13 cellular contexts compared by ENCODE assay signal in the genomic region with DNA sequence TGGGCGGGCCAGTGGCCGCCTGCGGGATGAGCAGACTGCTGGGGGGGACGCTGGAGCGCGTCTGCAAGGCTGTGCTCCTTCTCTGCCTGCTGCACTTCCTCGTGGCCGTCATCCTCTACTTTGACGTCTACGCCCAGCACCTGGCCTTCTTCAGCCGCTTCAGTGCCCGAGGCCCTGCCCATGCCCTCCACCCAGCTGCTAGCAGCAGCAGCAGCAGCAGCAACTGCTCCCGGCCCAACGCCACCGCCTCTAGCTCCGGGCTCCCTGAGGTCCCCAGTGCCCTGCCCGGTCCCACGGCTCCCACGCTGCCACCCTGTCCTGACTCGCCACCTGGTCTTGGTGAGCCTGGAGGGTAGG. TPM values are rescaled to one million over a fixed set of nuclear protein-coding genes. Genes with fewer than 3 reads are reported as not detected.
DNase-seq lines count a peak whose midpoint lies in the region; ATAC-seq and TF ChIP-seq lines count a peak whose summit lies in the region.
"Had no signal": no experiment of that assay in that cellular context is flagged by ENCODE, and none has a peak within 500 bp of the region (broad histone marks: within the 10 kb centered on the region; RNA-seq: fewer than 3 reads in every experiment).

No MANE protein-coding gene starts in this region.

- no peak for ATAC-seq in GM18505 (IDR thresholded peaks at IDR 0.05; ENCODE audit: unreplicated experiment)
- ATAC-seq: activated CD8-positive, alpha-beta T cell treated with anti-CD3 and anti-CD28 coated beads, Interleukin-2, amount 10 ng/mL, durations not matched to agents 7 days and 5 days; left lobe of liver had no signal

- peaks cover 28 to 73% (median 64%) of the 10 kb centered on the region in 11 experiments for H3K36me3 ChIP-seq in BLaER1 treated with 17β-estradiol and CSF1 and Interleukin-3, amounts not matched to agents 10 nM and 100 nM
- H3K36me3 ChIP-seq in duodenal mucosa (ENCODE audit: control insufficient read depth in 1 of 2, insufficient read depth in 2 of 2, low read length in 2 of 2) (peaks cover 15 to 29% of the 10 kb centered on the region in 2 donors), osteoblast (ENCODE audit: insufficient read depth, low read length) (peaks cover 45% of the 10 kb centered on the region), thyroid gland (peaks cover 9 to 14% of the 10 kb centered on the region in 2 donors)
- H3K36me3 ChIP-seq: neural progenitor cell had no signal

- peak; percentile 61 for DNase-seq in HT-29 (ENCODE audit: low spot score)
- DNase-seq in osteoblast (ENCODE audit: insufficient read length, low spot score, missing footprints) = peak; percentile 69
- no peak for DNase-seq in NCI-H446 (lab: John Stamatoyannopoulos, UW)
- no peak for DNase-seq in thyroid gland
- no peak for DNase-seq in NCI-H146 (lab: John Stamatoyannopoulos, UW)
- DNase-seq: activated CD8-positive, alpha-beta T cell treated with anti-CD3 and anti-CD28 coated beads, Interleukin-2, amount 10 ng/mL, durations not matched to agents 7 days and 5 days; activated naive CD4-positive, alpha-beta T cell treated with anti-CD3 and anti-CD28 coated beads for 36 hours; NCI-H524 had no signal

- no peak overlapping the region for H2AFZ ChIP-seq in osteoblast (ENCODE audit: low read length)
- H2AFZ ChIP-seq: neural progenitor cell had no signal

- H3K4me2 ChIP-seq in BLaER1 treated with 17β-estradiol and CSF1 and Interleukin-3, amounts not matched to agents 10 nM and 100 nM = peak overlapping the region; percentile 89 to 100 (median 98)
- H3K4me2 ChIP-seq in osteoblast (ENCODE audit: insufficient read depth, low read length) = peak overlapping the region; percentile 88

- peak overlapping the region in 2 of 11 experiments; percentile 28 to 87; a peak in 1 of 22 replicates for H3K27ac ChIP-seq in BLaER1 treated with 17β-estradiol and CSF1 and Interleukin-3, amounts not matched to agents 10 nM and 100 nM
- no peak overlapping the region for H3K27ac ChIP-seq in duodenal mucosa (ENCODE audit: low read depth, low read length)
- H3K27ac ChIP-seq in osteoblast (ENCODE audit: low read depth, low read length) = no peak overlapping the region
- H3K27ac ChIP-seq in thyroid gland = no peak overlapping the region
- H3K27ac ChIP-seq: neural progenitor cell had no signal

- peak overlapping the region in 9 of 11 experiments; percentile 5 to 100 (median 97); a peak in 12 of 22 replicates for H3K9ac ChIP-seq in BLaER1 treated with 17β-estradiol and CSF1 and Interleukin-3, amounts not matched to agents 10 nM and 100 nM
- H3K9ac ChIP-seq in duodenal mucosa (ENCODE audit: low read depth in 1 of 2, low read length in 2 of 2) = no peak overlapping the region
- H3K9ac ChIP-seq: neural progenitor cell had no signal

- intact Hi-C loops in thyroid gland (cut with DNase I) = no loop called here

- 91 to 96% methylated on average over 12 to 20 of the region's 20 CpGs for WGBS in thyroid gland, 2 donors

- TF ChIP-seq POLR2A in GM18505 (IDR thresholded peaks at IDR 0.05; ENCODE audit: borderline replicate concordance, extremely low read depth, insufficient read depth, insufficient read length) (no peak), thyroid gland (IDR thresholded peaks at IDR 0.05) (no peak)

- no peaks in the 10 kb centered on the region for H3K27me3 ChIP-seq in BLaER1 treated with 17β-estradiol and CSF1 and Interleukin-3, amounts not matched to agents 10 nM and 100 nM
- no peaks in the 10 kb centered on the region for H3K27me3 ChIP-seq in duodenal mucosa (ENCODE audit: control insufficient read depth in 1 of 2, insufficient read depth in 2 of 2, low read length in 2 of 2)
- no peaks in the 10 kb centered on the region for H3K27me3 ChIP-seq in osteoblast (ENCODE audit: insufficient read depth, low read length)
- H3K27me3 ChIP-seq in thyroid gland = no peaks in the 10 kb centered on the region
- H3K27me3 ChIP-seq: neural progenitor cell had no signal

- H3K79me2 ChIP-seq in osteoblast (ENCODE audit: insufficient read depth, low read length) = peaks cover 68% of the 10 kb centered on the region

- TF ChIP-seq CTCF in osteoblast (IDR thresholded peaks at IDR 0.05; ENCODE audit: extremely low read depth, low read depth, low read length) (no peak), thyroid gland (IDR thresholded peaks at IDR 0.05) (no peak)

- peaks cover 45 to 68% (median 62%) of the 10 kb centered on the region in 10 experiments for H3K4me1 ChIP-seq in BLaER1 treated with 17β-estradiol and CSF1 and Interleukin-3, amounts not matched to agents 10 nM and 100 nM
- H3K4me1 ChIP-seq in duodenal mucosa (ENCODE audit: control insufficient read depth in 1 of 2, insufficient read depth in 2 of 2, low read length in 2 of 2) (peaks cover 39 to 44% of the 10 kb centered on the region in 2 donors), osteoblast (ENCODE audit: insufficient read depth, low read length) (peaks cover 32% of the 10 kb centered on the region), thyroid gland (peaks cover 19 to 33% of the 10 kb centered on the region in 2 donors)

- H3K4me3 ChIP-seq in BLaER1 treated with 17β-estradiol and CSF1 and Interleukin-3, amounts not matched to agents 10 nM and 100 nM = peak overlapping the region in 7 of 10 experiments; percentile 75 to 100 (median 98); a peak in 10 of 20 replicates
- peak overlapping the region; percentile 62 to 68 for H3K4me3 ChIP-seq in duodenal mucosa (ENCODE audit: low read depth in 1 of 2, low read length in 2 of 2)
- no peak overlapping the region for H3K4me3 ChIP-seq in osteoblast (ENCODE audit: insufficient read depth, low read length)
- H3K4me3 ChIP-seq in thyroid gland (replicated peaks in 1 of 3) = no peak overlapping the region

- peaks cover 28 to 80% (median 57%) of the 10 kb centered on the region in 11 experiments for H4K20me1 ChIP-seq in BLaER1 treated with 17β-estradiol and CSF1 and Interleukin-3, amounts not matched to agents 10 nM and 100 nM
- peaks cover 55% of the 10 kb centered on the region for H4K20me1 ChIP-seq in osteoblast (ENCODE audit: insufficient read depth, low read length)

- no peaks in the 10 kb centered on the region for H3K9me3 ChIP-seq in BLaER1 treated with 17β-estradiol and CSF1 and Interleukin-3, amounts not matched to agents 10 nM and 100 nM (replicated peaks in 1 of 11)
- H3K9me3 ChIP-seq in duodenal mucosa (ENCODE audit: control insufficient read depth in 1 of 2, low read length in 2 of 2) (no peaks in the 10 kb centered on the region), osteoblast (ENCODE audit: low read depth, low read length) (no peaks in the 10 kb centered on the region), thyroid gland (no peaks in the 10 kb centered on the region)

RNA-seq across cellular contexts. Expression of gene B4GALT2, which starts 2.1 kb away (rescaled TPM):
- total RNA-seq in HT-29 (2014; rRNA removed; shearing (Covaris generic)) = 153 and 159 TPM in 2 replicates
- total RNA-seq in osteoblast (95.5 and 99.5 TPM in 2 replicates), thyroid gland (10 to 100 TPM; 22.3 to 30.3 (median 24.7) TPM)

RNA-seq across cellular contexts. Expression of gene ATP6V0B, which starts 6.4 kb away (rescaled TPM):
- 254 and 277 TPM in 2 replicates for total RNA-seq in HT-29 (2014; rRNA removed; shearing (Covaris generic))
- total RNA-seq in osteoblast (81.9 and 89.4 TPM in 2 replicates), thyroid gland (100 to 1,000 TPM; 128 to 302 (median 216) TPM)

RNA-seq across cellular contexts. Expression of gene CCDC24, which starts 10.3 kb away (rescaled TPM):
- 8.8 and 9.2 TPM in 2 replicates for total RNA-seq in HT-29 (2014; rRNA removed; shearing (Covaris generic))
- 2.4 and 2.9 TPM in 2 replicates for total RNA-seq in osteoblast
- total RNA-seq in thyroid gland = 10 to 100 TPM in 3 of 4 donors, 1 to 10 TPM in 1; 8.0 to 25.4 (median 11.7) TPM

RNA-seq across cellular contexts. Expression of gene DPH2, which starts 11.3 kb away (rescaled TPM):
- total RNA-seq in HT-29 (2014; rRNA removed; shearing (Covaris generic)) = 118 and 120 TPM in 2 replicates
- total RNA-seq in osteoblast (10.3 and 15.6 TPM in 2 replicates), thyroid gland (10 to 100 TPM; 13.4 to 26.7 (median 22.3) TPM)

RNA-seq across cellular contexts. Expression of gene IPO13, which starts 34.4 kb away (rescaled TPM):
- total RNA-seq in HT-29 (2014; rRNA removed; shearing (Covaris generic)) = 19.1 and 24.6 TPM in 2 replicates
- total RNA-seq in osteoblast (18.6 and 20.6 TPM in 2 replicates), thyroid gland (10 to 100 TPM; 21.1 to 48.1 (median 42.0) TPM)

Comparison
In these comparisons a context has a peak if more than half of its experiments do, and no peak if none do; other contexts are left out.
1. H3K4me3 ChIP-seq: peak in BLaER1 treated with 17β-estradiol and CSF1 and Interleukin-3, amounts not matched to agents 10 nM and 100 nM (7 of 10) and duodenal mucosa (2 of 2); none in osteoblast (single experiment) and thyroid gland (0 of 3).
2. H3K9ac ChIP-seq: peak in BLaER1 treated with 17β-estradiol and CSF1 and Interleukin-3, amounts not matched to agents 10 nM and 100 nM (9 of 11); none in duodenal mucosa (0 of 2).
3. DNase-seq: peak in HT-29 (single experiment) and osteoblast (single experiment); none in NCI-H446 (0 of 2), thyroid gland (0 of 2) and NCI-H146 (single experiment).